ENCODE assay signal across 8 cellular contexts in the genomic region with DNA sequence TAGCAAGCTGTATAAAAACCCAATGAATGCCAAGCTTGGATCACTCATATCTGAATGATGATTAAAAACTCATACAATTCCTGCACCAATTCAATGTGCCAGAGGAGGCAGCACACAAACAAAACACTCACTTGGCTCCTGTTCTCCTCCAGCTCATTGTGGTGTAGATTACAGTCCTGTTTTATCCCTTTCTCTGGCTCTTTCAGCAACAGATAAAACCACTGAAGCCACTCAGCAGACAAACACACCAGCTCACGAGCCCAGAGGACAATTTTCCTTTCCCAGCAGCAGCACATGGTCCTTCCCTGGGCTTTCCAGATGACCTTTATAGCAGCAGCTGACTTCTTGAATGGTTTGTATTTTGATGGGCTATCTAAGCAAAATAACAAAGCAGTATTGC.
DNase-seq lines count a peak whose midpoint lies in the region; ATAC-seq and TF ChIP-seq lines count a peak whose summit lies in the region.

No MANE protein-coding gene starts in this region.

- peak overlapping the region; percentile 17 for H3K27ac Mint-ChIP-seq in nephron progenitor cell

- H3K36me3 Mint-ChIP-seq in nephron progenitor cell (ENCODE audit: low read depth) = no peaks in the 10 kb centered on the region

- H3K27me3 ChIP-seq in MG63 = no peaks in the 10 kb centered on the region

- H3K27me3 Mint-ChIP-seq in nephron progenitor cell (ENCODE audit: low read depth, poor library complexity) = peaks cover 4% of the 10 kb centered on the region

- H3K9me3 Mint-ChIP-seq in nephron progenitor cell = no peaks in the 10 kb centered on the region

- H3K36me3 ChIP-seq in MG63 = no peaks in the 10 kb centered on the region

- peak; percentile 40 for TF ChIP-seq CTCF in cardiac fibroblast (IDR thresholded peaks at IDR 0.05; ENCODE audit: low read depth, low read length)
- peak; percentile 38 for TF ChIP-seq CTCF in nephron progenitor cell (IDR thresholded peaks at IDR 0.05)

- DNase-seq in ELF-1 (ENCODE audit: low read depth, low spot score) (peak; percentile 45), MG63 (peak; percentile 50), cardiac fibroblast (ENCODE audit: low read depth in 2 of 2) (peak; percentile 37 to 51), nephron progenitor cell (no peak)

- no peaks in the 10 kb centered on the region for H3K9me3 ChIP-seq in MG63

- ATAC-seq in HG03354 (IDR thresholded peaks at IDR 0.05; ENCODE audit: poor library complexity, severe bottlenecking, unreplicated experiment) (no peak), HG03097 (IDR thresholded peaks at IDR 0.05; ENCODE audit: low FRiP score, unreplicated experiment) (no peak), GM18907 (IDR thresholded peaks at IDR 0.05; ENCODE audit: unreplicated experiment) (no peak), GM18858 (IDR thresholded peaks at IDR 0.05; ENCODE audit: unreplicated experiment) (no peak)

- H3K4me3 ChIP-seq in MG63 = no peak overlapping the region
- H3K4me3 ChIP-seq in cardiac fibroblast (replicated peaks in 1 of 2; ENCODE audit: low read depth in 2 of 2, low read length in 2 of 2) = no peak overlapping the region

- no peak overlapping the region for H3K4me3 Mint-ChIP-seq in nephron progenitor cell

- H3K4me1 Mint-ChIP-seq in nephron progenitor cell = no peaks in the 10 kb centered on the region
